ENCODE assay signal across 26 cellular contexts in the genomic region with DNA sequence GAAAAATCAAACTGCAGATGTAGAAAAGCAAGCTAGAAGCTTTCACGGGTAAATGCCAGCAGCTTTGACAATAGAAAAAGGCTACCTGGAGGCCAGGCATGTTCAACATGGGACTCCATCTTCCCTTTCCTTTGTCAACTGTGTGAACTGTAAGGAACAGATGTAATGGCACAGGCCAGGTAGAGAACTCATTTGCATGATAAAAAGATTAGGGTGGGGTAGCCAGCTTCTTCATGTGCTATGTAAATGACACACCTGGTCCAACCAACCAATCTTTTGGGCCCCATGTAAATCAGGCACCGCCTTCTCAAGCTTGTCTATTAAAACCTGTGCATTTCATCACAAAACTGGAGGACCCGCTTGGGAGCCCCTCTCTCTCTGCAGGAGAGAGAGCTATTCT.
"Had no signal": no experiment of that assay in that cellular context is flagged by ENCODE, and none has a peak within 500 bp of the region (broad histone marks: within the 10 kb centered on the region; RNA-seq: fewer than 3 reads in every experiment).

No MANE protein-coding gene starts in this region.

- H3K79me2 ChIP-seq: hepatocyte had no signal

- H3K36me3 ChIP-seq: esophagus muscularis mucosa, gastroesophageal sphincter, heart left ventricle, lower lobe of right lung, prostate gland, right atrium auricular region, suprapubic skin, transverse colon, upper lobe of right lung, uterus had no signal

- H3K4me3 ChIP-seq: esophagus muscularis mucosa, gastroesophageal sphincter, heart left ventricle, hepatocyte, lower lobe of right lung, prostate gland, right atrium auricular region, smooth muscle cell, suprapubic skin, transverse colon, upper lobe of right lung, uterus had no signal

- H3K27me3 Mint-ChIP-seq: dendritic cell treated with granulocyte-macrophage colony-stimulating factor and Interleukin-4, amounts not matched to agents 40 ng/mL and 50 ng/mL, for 4 days; naive thymus-derived CD8-positive, alpha-beta T cell; stimulated activated naive CD8-positive, alpha-beta T cell treated with anti-CD3 and anti-CD28 coated beads, Interleukin-15, amount 100 ng/mL, for 72 hours had no signal

- H3K9me3 ChIP-seq: lower lobe of right lung, prostate gland, transverse colon, upper lobe of right lung, uterus had no signal

- H3K4me1 Mint-ChIP-seq: naive thymus-derived CD8-positive, alpha-beta T cell; nephron progenitor cell; stimulated activated naive CD8-positive, alpha-beta T cell treated with anti-CD3 and anti-CD28 coated beads, Interleukin-15, amount 100 ng/mL, for 72 hours had no signal

- ATAC-seq: gastroesophageal sphincter; heart left ventricle; left ventricle myocardium superior; lower lobe of right lung; naive thymus-derived CD8-positive, alpha-beta T cell; sciatic nerve; stimulated activated naive CD8-positive, alpha-beta T cell treated with anti-CD3 and anti-CD28 coated beads, Interleukin-15, amount 100 ng/mL, for 72 hours; upper lobe of right lung had no signal

- H3K27ac Mint-ChIP-seq: dendritic cell treated with granulocyte-macrophage colony-stimulating factor and Interleukin-4, amounts not matched to agents 40 ng/mL and 50 ng/mL, for 4 days; stimulated activated naive CD8-positive, alpha-beta T cell treated with anti-CD3 and anti-CD28 coated beads, Interleukin-15, amount 100 ng/mL, for 72 hours had no signal

- H3K4me1 ChIP-seq: esophagus muscularis mucosa, foreskin keratinocyte, gastroesophageal sphincter, heart left ventricle, lower lobe of right lung, prostate gland, right atrium auricular region, suprapubic skin, transverse colon, upper lobe of right lung, uterus had no signal

- H2AFZ ChIP-seq: hepatocyte had no signal

- H3K4me2 ChIP-seq: hepatocyte, smooth muscle cell had no signal

- H3K4me3 Mint-ChIP-seq: dendritic cell treated with granulocyte-macrophage colony-stimulating factor and Interleukin-4, amounts not matched to agents 40 ng/mL and 50 ng/mL, for 4 days; naive thymus-derived CD8-positive, alpha-beta T cell; nephron progenitor cell; stimulated activated naive CD8-positive, alpha-beta T cell treated with anti-CD3 and anti-CD28 coated beads, Interleukin-15, amount 100 ng/mL, for 72 hours had no signal

- H3K27me3 ChIP-seq: esophagus muscularis mucosa, foreskin keratinocyte, gastroesophageal sphincter, heart left ventricle, hepatocyte, right atrium auricular region, suprapubic skin, transverse colon, upper lobe of right lung had no signal

- H3K27ac ChIP-seq: esophagus muscularis mucosa, foreskin keratinocyte, gastroesophageal sphincter, heart left ventricle, hepatocyte, lower lobe of right lung, prostate gland, right atrium auricular region, suprapubic skin, transverse colon, upper lobe of right lung, uterus had no signal

- DNase-seq: effector CD8-positive, alpha-beta T cell; foreskin keratinocyte; heart left ventricle; left ventricle myocardium superior; lower lobe of right lung; naive thymus-derived CD8-positive, alpha-beta T cell; nephron progenitor cell; nucleus accumbens; stimulated activated CD4-positive, alpha-beta T cell treated with anti-CD3 and anti-CD28 coated beads, Interleukin-12 subunit alpha, Interleukin-12 subunit beta, amount 100 ng/mL, for 4 hours; stimulated activated CD4-positive, alpha-beta T cell treated with anti-CD3 and anti-CD28 coated beads, Interleukin-1b, Interleukin-23, amount 100 ng/mL, for 48 hours; stimulated activated CD4-positive, alpha-beta T cell treated with anti-CD3 and anti-CD28 coated beads, Interleukin-4, amount 100 ng/mL, for 1 hour; stimulated activated CD8-positive, alpha-beta memory T cell treated with anti-CD3 and anti-CD28 coated beads, Interleukin-4, amount 100 ng/mL, for 48 hours; stimulated activated naive CD4-positive, alpha-beta T cell; stimulated activated naive CD8-positive, alpha-beta T cell treated with anti-CD3 and anti-CD28 coated beads, Interleukin-15, amount 100 ng/mL, for 72 hours; transverse colon; upper lobe of right lung; uterus had no signal
